2 cellular contexts compared by ENCODE assay signal in the genomic region with DNA sequence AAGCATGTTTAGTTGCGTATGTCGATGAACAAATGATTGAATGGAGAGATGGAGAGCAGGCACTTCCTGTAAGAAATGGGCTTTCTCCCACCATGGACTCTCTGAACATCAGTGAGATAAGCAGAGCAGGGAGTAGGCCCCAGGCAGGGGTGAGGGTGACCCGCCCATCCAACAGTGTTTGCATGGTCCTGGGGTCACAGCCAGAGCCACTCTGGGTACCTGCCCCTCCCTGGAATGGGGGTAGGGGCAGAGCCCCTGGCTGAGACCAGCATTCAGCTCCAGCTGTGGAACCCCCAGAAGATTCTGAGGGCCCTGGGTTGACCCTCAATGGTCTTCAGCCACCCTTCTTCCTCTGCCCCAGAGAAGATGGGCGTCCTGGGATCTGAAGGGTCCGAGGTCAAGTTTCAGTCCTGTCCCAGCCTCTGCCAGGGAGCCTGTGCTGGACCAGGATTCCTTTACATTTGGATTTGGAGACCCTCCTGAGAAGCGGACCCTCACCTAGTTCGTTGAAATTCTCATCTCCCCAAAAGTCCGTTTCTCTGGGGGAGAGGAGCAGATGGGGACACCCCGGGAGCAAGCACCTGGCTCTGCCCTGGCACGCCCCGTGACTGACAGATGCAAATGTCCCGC.
TF ChIP-seq lines count a peak whose summit lies in the region.

No MANE protein-coding gene starts in this region.

TF ChIP-seq in SK-N-SH, 30 proteins besides CTCF, POLR2A, EP300 and RAD21:
- TF ChIP-seq TEAD4 (IDR thresholded peaks at IDR 0.05; ENCODE audit: borderline replicate concordance, insufficient read depth) (no peak), TCF12 (IDR thresholded peaks at IDR 0.05) (no peak)

TF ChIP-seq in SK-N-SH treated with all-trans-retinoic acid at 6 μM for 48 hours, 23 proteins besides CTCF, POLR2A, EP300 and RAD21:
- no peak for TF ChIP-seq ZNF70 (CRISPR knock-in tag; IDR thresholded peaks at IDR 0.05)
- TF ChIP-seq ISL1 (CRISPR knock-in tag; IDR thresholded peaks at IDR 0.05), result no peak
- TF ChIP-seq ZNF8 (CRISPR knock-in tag; IDR thresholded peaks at IDR 0.05), result no peak
- TF ChIP-seq, protein P1, sequence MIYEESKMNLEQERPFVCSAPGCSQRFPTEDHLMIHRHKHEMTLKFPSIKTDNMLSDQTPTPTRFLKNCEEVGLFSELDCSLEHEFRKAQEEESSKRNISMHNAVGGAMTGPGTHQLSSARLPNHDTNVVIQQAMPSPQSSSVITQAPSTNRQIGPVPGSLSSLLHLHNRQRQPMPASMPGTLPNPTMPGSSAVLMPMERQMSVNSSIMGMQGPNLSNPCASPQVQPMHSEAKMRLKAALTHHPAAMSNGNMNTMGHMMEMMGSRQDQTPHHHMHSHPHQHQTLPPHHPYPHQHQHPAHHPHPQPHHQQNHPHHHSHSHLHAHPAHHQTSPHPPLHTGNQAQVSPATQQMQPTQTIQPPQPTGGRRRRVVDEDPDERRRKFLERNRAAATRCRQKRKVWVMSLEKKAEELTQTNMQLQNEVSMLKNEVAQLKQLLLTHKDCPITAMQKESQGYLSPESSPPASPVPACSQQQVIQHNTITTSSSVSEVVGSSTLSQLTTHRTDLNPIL (CRISPR knock-in tag; IDR thresholded peaks at IDR 0.05; ENCODE audit: low read depth), result no peak
- TF ChIP-seq, protein P2, sequence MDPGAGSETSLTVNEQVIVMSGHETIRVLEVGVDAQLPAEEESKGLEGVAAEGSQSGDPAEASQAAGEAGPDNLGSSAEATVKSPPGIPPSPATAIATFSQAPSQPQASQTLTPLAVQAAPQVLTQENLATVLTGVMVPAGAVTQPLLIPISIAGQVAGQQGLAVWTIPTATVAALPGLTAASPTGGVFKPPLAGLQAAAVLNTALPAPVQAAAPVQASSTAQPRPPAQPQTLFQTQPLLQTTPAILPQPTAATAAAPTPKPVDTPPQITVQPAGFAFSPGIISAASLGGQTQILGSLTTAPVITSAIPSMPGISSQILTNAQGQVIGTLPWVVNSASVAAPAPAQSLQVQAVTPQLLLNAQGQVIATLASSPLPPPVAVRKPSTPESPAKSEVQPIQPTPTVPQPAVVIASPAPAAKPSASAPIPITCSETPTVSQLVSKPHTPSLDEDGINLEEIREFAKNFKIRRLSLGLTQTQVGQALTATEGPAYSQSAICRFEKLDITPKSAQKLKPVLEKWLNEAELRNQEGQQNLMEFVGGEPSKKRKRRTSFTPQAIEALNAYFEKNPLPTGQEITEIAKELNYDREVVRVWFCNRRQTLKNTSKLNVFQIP (CRISPR knock-in tag; IDR thresholded peaks at IDR 0.05; ENCODE audit: borderline replicate concordance, low read depth), result no peak
- no peak for TF ChIP-seq ZC3H10 (CRISPR knock-in tag; IDR thresholded peaks at IDR 0.05)
- no peak for TF ChIP-seq ZNF565 (CRISPR knock-in tag; conservative IDR thresholded peaks at IDR 0.05; ENCODE audit: low read depth)
- TF ChIP-seq TCF4 (CRISPR knock-in tag; IDR thresholded peaks at IDR 0.05; ENCODE audit: borderline replicate concordance), result no peak
- TF ChIP-seq ARNTL (CRISPR knock-in tag; IDR thresholded peaks at IDR 0.05; ENCODE audit: borderline replicate concordance, low read depth), result no peak
- TF ChIP-seq, protein P3, sequence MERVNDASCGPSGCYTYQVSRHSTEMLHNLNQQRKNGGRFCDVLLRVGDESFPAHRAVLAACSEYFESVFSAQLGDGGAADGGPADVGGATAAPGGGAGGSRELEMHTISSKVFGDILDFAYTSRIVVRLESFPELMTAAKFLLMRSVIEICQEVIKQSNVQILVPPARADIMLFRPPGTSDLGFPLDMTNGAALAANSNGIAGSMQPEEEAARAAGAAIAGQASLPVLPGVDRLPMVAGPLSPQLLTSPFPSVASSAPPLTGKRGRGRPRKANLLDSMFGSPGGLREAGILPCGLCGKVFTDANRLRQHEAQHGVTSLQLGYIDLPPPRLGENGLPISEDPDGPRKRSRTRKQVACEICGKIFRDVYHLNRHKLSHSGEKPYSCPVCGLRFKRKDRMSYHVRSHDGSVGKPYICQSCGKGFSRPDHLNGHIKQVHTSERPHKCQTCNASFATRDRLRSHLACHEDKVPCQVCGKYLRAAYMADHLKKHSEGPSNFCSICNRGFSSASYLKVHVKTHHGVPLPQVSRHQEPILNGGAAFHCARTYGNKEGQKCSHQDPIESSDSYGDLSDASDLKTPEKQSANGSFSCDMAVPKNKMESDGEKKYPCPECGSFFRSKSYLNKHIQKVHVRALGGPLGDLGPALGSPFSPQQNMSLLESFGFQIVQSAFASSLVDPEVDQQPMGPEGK (CRISPR knock-in tag; IDR thresholded peaks at IDR 0.05; ENCODE audit: borderline replicate concordance), result no peak
- no peak for TF ChIP-seq CSDC2 (CRISPR knock-in tag; IDR thresholded peaks at IDR 0.05)
- no peak for TF ChIP-seq TOX (CRISPR knock-in tag; IDR thresholded peaks at IDR 0.05; ENCODE audit: borderline replicate concordance)
